In the genomic region with DNA sequence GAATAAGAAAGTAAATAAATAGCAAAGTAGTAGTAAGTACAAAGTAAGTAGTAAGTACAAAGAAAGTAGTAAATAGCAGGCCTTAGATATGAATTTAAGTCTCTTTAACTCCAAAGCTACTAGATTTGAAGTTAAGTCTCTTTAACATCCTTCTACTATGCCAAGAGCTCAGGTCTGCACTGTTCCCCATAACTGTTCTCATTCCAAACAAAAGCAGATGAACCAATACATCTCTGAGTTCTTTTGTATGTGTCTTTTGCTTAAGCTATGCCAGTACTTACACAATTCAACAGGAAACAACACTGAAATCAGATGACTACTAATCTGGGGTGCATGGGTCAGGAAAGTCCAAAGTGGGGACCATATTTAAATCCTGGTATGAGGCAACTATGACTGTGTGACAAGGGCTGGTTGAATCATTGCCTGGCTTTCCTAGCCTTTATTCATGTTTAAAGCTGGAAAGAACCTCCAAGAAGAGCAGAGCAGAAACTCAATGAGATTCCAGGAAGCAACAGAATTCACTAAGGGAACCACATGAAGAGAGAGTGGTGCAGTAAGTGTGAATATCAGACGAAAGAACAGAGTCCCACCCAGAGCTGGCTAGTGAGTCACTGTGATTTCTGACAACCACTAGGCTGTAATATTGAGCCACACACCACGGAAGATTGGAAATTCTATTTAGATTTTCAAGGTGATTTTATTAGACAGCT, we compare ENCODE assay signal across 15 cellular contexts. TPM values are rescaled to one million over a fixed set of nuclear protein-coding genes. Genes with fewer than 3 reads are reported as not detected.
DNase-seq lines count a peak whose midpoint lies in the region; ATAC-seq and TF ChIP-seq lines count a peak whose summit lies in the region.
"Had no signal": no experiment of that assay in that cellular context is flagged by ENCODE, and none has a peak within 500 bp of the region (broad histone marks: within the 10 kb centered on the region; RNA-seq: fewer than 3 reads in every experiment).

No MANE protein-coding gene starts in this region.

- POLR2A ChIA-PET in A673 (lab: Charles Lee; ENCODE audit: low non-redundant PET), result no interaction called here

- TF ChIP-seq POLR2A in GM18505 (IDR thresholded peaks at IDR 0.05; ENCODE audit: borderline replicate concordance, extremely low read depth, insufficient read depth, insufficient read length), result no peak

- no peak overlapping the region for H3K4me3 ChIP-seq in A673 (ENCODE audit: low read depth, low read length, poor library complexity, severe bottlenecking)
- no peak overlapping the region for H3K4me3 ChIP-seq in brain microvascular endothelial cell (ENCODE audit: low read depth, low read length)
- H3K4me3 ChIP-seq: SJCRH30, tibial artery had no signal

- in situ Hi-C loops in brain microvascular endothelial cell (cut with HindIII; ENCODE audit: low pct_ligation_motif_present, low sequenced_read_pairs), result no loop called here

- peak; percentile 23 for DNase-seq in A673 (ENCODE audit: low spot score)
- peak; percentile 92 for DNase-seq in HCEC 1CT
- DNase-seq in brain microvascular endothelial cell, result peak; percentile 80
- DNase-seq in hepatic stellate cell (ENCODE audit: low spot score), result peak; percentile 8
- DNase-seq in NCI-H2171 treated with DMSO at 0.1 percent for 48 hours (lab: John Stamatoyannopoulos, UW), result no peak
- DNase-seq: activated naive CD4-positive, alpha-beta T cell treated with Interleukin-2 at 50 U/mL for 16 hours; CD4-positive, alpha-beta T cell; endodermal cell; left cardiac atrium; SJCRH30; tibial artery had no signal

- no peaks in the 10 kb centered on the region for H3K9me3 ChIP-seq in A673 (ENCODE audit: low read depth, low read length, poor library complexity, severe bottlenecking)
- H3K9me3 ChIP-seq: SJCRH30, tibial artery had no signal

- intact Hi-C loops in A673 (cut with micrococcal nuclease; ENCODE audit: unreplicated experiment), result loop anchor here (10.0 kb wide), 1 partner anchor 316 kb away; no protein-coding TSS in a partner anchor

- BruUV-seq in A673 (replicated peaks; lab: Mats Ljungman, UMichigan), result no TSS peak

- TF ChIP-seq CTCF in A673 (conservative IDR thresholded peaks at IDR 0.05; ENCODE audit: low read depth, low read length) (0 out of 2 replicates have a peak, but pooled peaks have one; percentile 17), brain microvascular endothelial cell (IDR thresholded peaks at IDR 0.05; ENCODE audit: low read depth, low read length, missing control alignments) (peak; percentile 58)

- CTCF ChIA-PET in A673 (lab: Charles Lee), result no interaction called here

- H3K4me1 ChIP-seq in A673 (ENCODE audit: insufficient read depth, low read length, poor library complexity, severe bottlenecking), result peaks cover 25% of the 10 kb centered on the region
- H3K4me1 ChIP-seq: SJCRH30 had no signal

- ATAC-seq in HG03175 (IDR thresholded peaks at IDR 0.05; ENCODE audit: unreplicated experiment) (no peak), HG03520 (IDR thresholded peaks at IDR 0.05; ENCODE audit: unreplicated experiment) (no peak), GM18505 (IDR thresholded peaks at IDR 0.05; ENCODE audit: unreplicated experiment) (no peak)
- ATAC-seq: activated CD4-positive, CD25-positive, alpha-beta regulatory T cell treated with anti-CD3 and anti-CD28 coated beads, Interleukin-2, amount 50 U/mL, for 24 hours had no signal

- H3K36me3 ChIP-seq in A673 (ENCODE audit: insufficient read depth, low read length, poor library complexity, severe bottlenecking), result no peaks in the 10 kb centered on the region
- no peaks in the 10 kb centered on the region for H3K36me3 ChIP-seq in brain microvascular endothelial cell (replicated peaks)
- H3K36me3 ChIP-seq: SJCRH30, tibial artery had no signal

- H3K27me3 ChIP-seq in A673 (replicated peaks; ENCODE audit: insufficient read depth, low read depth, low read length, poor library complexity) (no peaks in the 10 kb centered on the region), brain microvascular endothelial cell (replicated peaks) (no peaks in the 10 kb centered on the region)
- H3K27me3 ChIP-seq: SJCRH30, tibial artery had no signal

- H3K27ac ChIP-seq in A673 (ENCODE audit: low read depth, low read length, poor library complexity, severe bottlenecking) (peak overlapping the region; percentile 7), brain microvascular endothelial cell (peak overlapping the region; percentile 21)
- H3K27ac ChIP-seq: SJCRH30, tibial artery had no signal

RNA-seq across cellular contexts. Expression of a gene that starts 51.0 kb away (rescaled TPM):
- total RNA-seq in A673 (2021), result 2.1 and 2.7 TPM in 2 replicates
